8 cellular contexts compared by ENCODE assay signal in the genomic region with DNA sequence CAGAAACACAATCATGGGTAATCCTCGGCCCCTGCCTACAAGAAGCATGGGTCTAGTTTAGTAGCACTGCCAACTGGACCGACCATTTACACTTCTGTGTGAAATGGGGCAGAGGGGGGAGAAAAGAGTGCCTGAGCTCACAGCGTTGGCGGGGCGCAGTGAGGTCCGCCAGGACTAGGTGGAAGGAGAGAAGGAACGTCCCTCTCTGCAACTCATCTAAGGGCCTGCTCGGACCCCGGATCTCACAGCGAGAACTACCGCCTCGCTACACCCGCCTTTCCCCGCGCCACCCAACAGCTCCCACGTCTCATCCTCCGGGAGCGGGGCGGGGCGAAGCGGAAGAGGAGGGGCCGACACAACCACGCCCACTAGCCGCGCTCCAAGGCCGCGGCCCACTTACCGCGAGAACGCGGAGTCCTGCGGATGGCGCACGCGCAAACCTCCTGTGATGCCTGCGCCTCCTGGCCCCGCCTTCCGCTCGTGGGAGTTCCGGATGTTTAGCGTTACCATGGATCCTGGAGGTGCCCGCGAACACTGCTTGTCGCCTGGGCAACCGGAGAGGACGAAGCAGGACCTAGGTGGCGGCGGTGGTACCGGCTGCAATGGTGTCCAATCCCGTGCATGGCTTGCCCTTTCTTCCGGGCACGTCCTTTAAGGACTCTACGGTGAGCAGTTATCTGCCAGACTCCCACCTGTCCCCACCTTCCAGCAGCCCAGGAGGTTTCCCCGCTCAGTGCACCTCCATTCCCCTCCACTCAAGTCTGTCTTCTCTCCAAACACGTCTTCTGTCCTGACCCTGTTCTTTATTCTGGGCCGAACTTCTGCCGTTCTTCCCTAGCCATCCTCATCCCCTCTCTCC. TPM values are rescaled to one million over a fixed set of nuclear protein-coding genes. Genes with fewer than 3 reads are reported as not detected.
DNase-seq lines count a peak whose midpoint lies in the region; ATAC-seq and TF ChIP-seq lines count a peak whose summit lies in the region.

TSS of gene EFHC1 (plus strand) at position 534 of the 859 bp plus-strand sequence. CDS start at position 603, 69 bp downstream.

- no peak within 1 kb of the TSS for H3K27ac Mint-ChIP-seq in chondrocyte (ENCODE audit: unreplicated experiment)

- TF ChIP-seq CTCF in chondrocyte (IDR thresholded peaks at IDR 0.05) (no peak), kidney epithelial cell (IDR thresholded peaks at IDR 0.05; ENCODE audit: insufficient read depth, low read length, poor library complexity, severe bottlenecking) (no peak)

- H3K9me3 Mint-ChIP-seq in chondrocyte (ENCODE audit: low read depth) = no peaks in the 10 kb centered on the region

- no peaks in the 10 kb centered on the region for H3K27me3 Mint-ChIP-seq in chondrocyte (ENCODE audit: low read depth)

- peak; percentile 90 for ATAC-seq in GM19043 (IDR thresholded peaks at IDR 0.05; ENCODE audit: low read depth, unreplicated experiment)
- ATAC-seq in HG03354 (IDR thresholded peaks at IDR 0.05; ENCODE audit: poor library complexity, severe bottlenecking, unreplicated experiment) = peak; percentile 95

- H3K4me3 ChIP-seq in kidney epithelial cell (ENCODE audit: low read depth, low read length) = peak within 1 kb of the TSS; percentile 89

- no peaks in the 10 kb centered on the region for H3K27me3 ChIP-seq in kidney epithelial cell (ENCODE audit: control insufficient read depth, insufficient read depth, low read length)

- no peaks in the 10 kb centered on the region for H3K36me3 Mint-ChIP-seq in chondrocyte (ENCODE audit: low read depth)

- peaks cover 62% of the 10 kb centered on the region for H3K4me1 Mint-ChIP-seq in chondrocyte (ENCODE audit: low read depth)

- H3K36me3 ChIP-seq in kidney epithelial cell (ENCODE audit: control insufficient read depth, insufficient read depth, low read length) = no peaks in the 10 kb centered on the region

- DNase-seq in AG20443 (ENCODE audit: low spot score) = peak; percentile 98
- peak; percentile 94 for DNase-seq in NCI-H446 treated with DMSO at 0.1 percent for 48 hours (lab: John Stamatoyannopoulos, UW)
- DNase-seq in activated CD4-positive, CD25-positive, alpha-beta regulatory T cell treated with anti-CD3 and anti-CD28 coated beads, Interleukin-2, amount 50 U/mL, for 72 hours = peak; percentile 98
- peak; percentile 100 for DNase-seq in chondrocyte (ENCODE audit: low spot score)
- DNase-seq in kidney epithelial cell (ENCODE audit: low read depth) = peak; percentile 89
- peak; percentile 96 to 98 for DNase-seq in stimulated activated CD4-positive, alpha-beta T cell treated with anti-CD3 and anti-CD28 coated beads, Interleukin-15, amount 100 ng/mL, for 48 hours (ENCODE audit: low read depth in 2 of 2)

- H3K4me3 Mint-ChIP-seq in chondrocyte (ENCODE audit: unreplicated experiment) = no peak within 1 kb of the TSS

RNA-seq across cellular contexts. Expression of gene EFHC1, which starts in this region (rescaled TPM):
- total RNA-seq in chondrocyte (9.6 to 18.7 TPM (median 11.3 TPM) in 3 replicates), kidney epithelial cell (20.5 and 22.9 TPM in 2 replicates)

Comparison
In these comparisons a context has a peak if more than half of its experiments do, and no peak if none do; other contexts are left out.
1. Peak in every context shown above with its lines: DNase-seq, ATAC-seq and H3K4me3 ChIP-seq.